ENCODE assay signal across 21 cellular contexts in the genomic region with DNA sequence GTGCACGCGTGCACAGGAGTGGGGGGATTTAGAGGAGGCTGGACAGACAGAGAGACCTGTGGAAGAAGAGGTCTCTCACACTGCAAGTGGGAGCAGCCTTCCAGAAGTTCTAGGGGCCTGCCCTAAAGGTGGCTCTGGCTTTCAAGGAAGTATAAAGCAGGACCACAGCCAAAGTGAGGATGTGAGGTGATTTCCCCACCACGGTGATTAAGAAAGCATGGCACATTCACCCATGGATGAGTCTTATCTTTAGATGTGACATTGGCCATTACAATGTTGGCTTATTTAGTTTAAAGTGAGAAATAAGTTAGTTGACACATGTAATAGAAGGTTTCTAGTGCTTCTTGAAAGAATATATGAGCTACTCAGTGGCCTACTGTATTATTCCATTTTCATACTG.
A peak's percentile ranks its signal among the peaks of the same experiment; 100 is the strongest.
DNase-seq lines count a peak whose midpoint lies in the region; ATAC-seq and TF ChIP-seq lines count a peak whose summit lies in the region.
"Had no signal": no experiment of that assay in that cellular context is flagged by ENCODE, and none has a peak within 500 bp of the region (broad histone marks: within the 10 kb centered on the region; RNA-seq: fewer than 3 reads in every experiment).

No MANE protein-coding gene starts in this region.

- TF ChIP-seq CTCF in natural killer cell (IDR thresholded peaks at IDR 0.05), result no peak
- no peak for TF ChIP-seq CTCF in neural progenitor cell (IDR thresholded peaks at IDR 0.05)

- ATAC-seq in natural killer cell treated with Interleukin-12 subunit alpha and Interleukin-12 subunit beta and Interleukin-15 and Interleukin-18, amount 100 ng/mL, for 72 hours, result peak; percentile 63 to 79
- ATAC-seq in natural killer cell, result no peak
- peak; percentile 66 for ATAC-seq in stimulated activated naive CD8-positive, alpha-beta T cell treated with anti-CD3 and anti-CD28 coated beads, Interleukin-15, amount 100 ng/mL, for 72 hours
- ATAC-seq: HCT116 had no signal

- no peaks in the 10 kb centered on the region for H3K79me2 ChIP-seq in neural progenitor cell (ENCODE audit: low read depth)

- intact Hi-C loops in activated CD4-positive, alpha-beta T cell treated with anti-CD3 and anti-CD28 coated beads, Interleukin-2, amount 10 ng/mL, durations not matched to agents 24 days and 14 days (cut with micrococcal nuclease), result no loop called here
- intact Hi-C loops in natural killer cell (cut with micrococcal nuclease), result no loop called here

- no peak overlapping the region for H3K9ac ChIP-seq in neural progenitor cell
- H3K9ac ChIP-seq: KMS-11 had no signal

- peak overlapping the region; percentile 4 for H3K4me2 ChIP-seq in neural progenitor cell
- H3K4me2 ChIP-seq: KMS-11 had no signal

- no peak overlapping the region for H3K4me3 ChIP-seq in neural progenitor cell

- peaks cover 10% of the 10 kb centered on the region for H3K4me1 ChIP-seq in neural progenitor cell

- H3K27me3 ChIP-seq in neural progenitor cell, result no peaks in the 10 kb centered on the region

- POLR2A ChIA-PET in activated CD4-positive, alpha-beta T cell treated with anti-CD3 and anti-CD28 coated beads, Interleukin-2, amount 10 ng/mL, durations not matched to agents 7 days and 5 days (lab: Charles Lee), result no interaction called here

- no peak overlapping the region for H2AFZ ChIP-seq in neural progenitor cell (replicated peaks)

- DNase-seq in activated CD4-positive, alpha-beta T cell treated with anti-CD3 and anti-CD28 coated beads, Interleukin-2, amount 10 ng/mL, durations not matched to agents 24 days and 14 days, result no peak
- no peak for DNase-seq in activated CD4-positive, alpha-beta T cell treated with anti-CD3 and anti-CD28 coated beads, Interleukin-2, amount 10 ng/mL, durations not matched to agents 7 days and 5 days
- no peak for DNase-seq in natural killer cell treated with Interleukin-12 subunit alpha and Interleukin-12 subunit beta and Interleukin-15 and Interleukin-18, amount 100 ng/mL, for 72 hours (ENCODE audit: low spot score)
- DNase-seq in natural killer cell (no peak), neural progenitor cell (ENCODE audit: low spot score) (no peak), dedifferentiated amniotic fluid mesenchymal stem cell (ENCODE audit: extremely low spot score) (no peak), SKM-1 (lab: John Stamatoyannopoulos, UW; ENCODE audit: unreplicated experiment) (no peak)
- no peak for DNase-seq in stimulated activated naive CD8-positive, alpha-beta T cell treated with anti-CD3 and anti-CD28 coated beads, Interleukin-15, amount 100 ng/mL, for 72 hours
- DNase-seq: Calu3, DMS79 treated with DMSO at 0.1 percent for 48 hours, GF-D8, MM.1S, NCI-H2029 treated with DMSO at 0.1 percent for 48 hours, NCI-H446 treated with DMSO at 0.1 percent for 48 hours, NCI-H526 treated with DMSO at 0.1 percent for 48 hours, Right ventricle myocardium superior, RPMI8226 had no signal

- peak overlapping the region; percentile 35 for H3K27ac Mint-ChIP-seq in activated CD4-positive, alpha-beta T cell treated with anti-CD3 and anti-CD28 coated beads, Interleukin-2, amount 10 ng/mL, durations not matched to agents 24 days and 14 days
- H3K27ac Mint-ChIP-seq in activated CD4-positive, alpha-beta T cell treated with anti-CD3 and anti-CD28 coated beads, Interleukin-2, amount 10 ng/mL, durations not matched to agents 7 days and 5 days, result no peak overlapping the region
- H3K27ac Mint-ChIP-seq in natural killer cell treated with Interleukin-12 subunit alpha and Interleukin-12 subunit beta and Interleukin-15 and Interleukin-18, amount 100 ng/mL, for 72 hours, result peak overlapping the region; percentile 69 to 85
- H3K27ac Mint-ChIP-seq in natural killer cell, result no peak overlapping the region
- no peak overlapping the region for H3K27ac Mint-ChIP-seq in neural progenitor cell
- H3K27ac Mint-ChIP-seq in stimulated activated naive CD8-positive, alpha-beta T cell treated with anti-CD3 and anti-CD28 coated beads, Interleukin-15, amount 100 ng/mL, for 72 hours, result peak overlapping the region in 1 of 2 donors; percentile 15
- H3K27ac Mint-ChIP-seq: IgD-negative memory B cell had no signal

- no peaks in the 10 kb centered on the region for H3K9me3 Mint-ChIP-seq in activated CD4-positive, alpha-beta T cell treated with anti-CD3 and anti-CD28 coated beads, Interleukin-2, amount 10 ng/mL, durations not matched to agents 24 days and 14 days
- H3K9me3 Mint-ChIP-seq in activated CD4-positive, alpha-beta T cell treated with anti-CD3 and anti-CD28 coated beads, Interleukin-2, amount 10 ng/mL, durations not matched to agents 7 days and 5 days, result no peaks in the 10 kb centered on the region
- H3K9me3 Mint-ChIP-seq in natural killer cell treated with Interleukin-12 subunit alpha and Interleukin-12 subunit beta and Interleukin-15 and Interleukin-18, amount 100 ng/mL, for 72 hours, result peaks cover 5% of the 10 kb centered on the region
- H3K9me3 Mint-ChIP-seq in natural killer cell (no peaks in the 10 kb centered on the region), neural progenitor cell (no peaks in the 10 kb centered on the region)
- H3K9me3 Mint-ChIP-seq in stimulated activated naive CD8-positive, alpha-beta T cell treated with anti-CD3 and anti-CD28 coated beads, Interleukin-15, amount 100 ng/mL, for 72 hours, result peaks cover 7 to 8% of the 10 kb centered on the region in 2 donors
- H3K9me3 Mint-ChIP-seq: IgD-negative memory B cell had no signal

- H3K36me3 Mint-ChIP-seq in activated CD4-positive, alpha-beta T cell treated with anti-CD3 and anti-CD28 coated beads, Interleukin-2, amount 10 ng/mL, durations not matched to agents 24 days and 14 days (ENCODE audit: low read depth), result no peaks in the 10 kb centered on the region
- H3K36me3 Mint-ChIP-seq in activated CD4-positive, alpha-beta T cell treated with anti-CD3 and anti-CD28 coated beads, Interleukin-2, amount 10 ng/mL, durations not matched to agents 7 days and 5 days (ENCODE audit: low read depth), result no peaks in the 10 kb centered on the region
- peaks cover 9% of the 10 kb centered on the region for H3K36me3 Mint-ChIP-seq in natural killer cell treated with Interleukin-12 subunit alpha and Interleukin-12 subunit beta and Interleukin-15 and Interleukin-18, amount 100 ng/mL, for 72 hours
- no peaks in the 10 kb centered on the region for H3K36me3 Mint-ChIP-seq in natural killer cell
- no peaks in the 10 kb centered on the region for H3K36me3 Mint-ChIP-seq in neural progenitor cell
- H3K36me3 Mint-ChIP-seq: IgD-negative memory B cell had no signal

- no peaks in the 10 kb centered on the region for H3K9me3 ChIP-seq in neural progenitor cell (ENCODE audit: low read depth)

- no peaks in the 10 kb centered on the region for H3K27me3 Mint-ChIP-seq in activated CD4-positive, alpha-beta T cell treated with anti-CD3 and anti-CD28 coated beads, Interleukin-2, amount 10 ng/mL, durations not matched to agents 24 days and 14 days
- no peaks in the 10 kb centered on the region for H3K27me3 Mint-ChIP-seq in activated CD4-positive, alpha-beta T cell treated with anti-CD3 and anti-CD28 coated beads, Interleukin-2, amount 10 ng/mL, durations not matched to agents 7 days and 5 days
- H3K27me3 Mint-ChIP-seq in natural killer cell treated with Interleukin-12 subunit alpha and Interleukin-12 subunit beta and Interleukin-15 and Interleukin-18, amount 100 ng/mL, for 72 hours, result peaks cover 0 to 3% of the 10 kb centered on the region in 2 donors
- H3K27me3 Mint-ChIP-seq in natural killer cell (ENCODE audit: low read depth in 2 of 2) (no peaks in the 10 kb centered on the region), neural progenitor cell (ENCODE audit: insufficient read depth, low read depth) (peaks cover 2% of the 10 kb centered on the region)
- no peaks in the 10 kb centered on the region for H3K27me3 Mint-ChIP-seq in stimulated activated naive CD8-positive, alpha-beta T cell treated with anti-CD3 and anti-CD28 coated beads, Interleukin-15, amount 100 ng/mL, for 72 hours

- peaks cover 4% of the 10 kb centered on the region for H3F3A ChIP-seq in neural progenitor cell (ENCODE audit: low read depth)

- no peak overlapping the region for H3K27ac ChIP-seq in neural progenitor cell
- H3K27ac ChIP-seq: HL-60, KMS-11 had no signal

- H4K20me1 ChIP-seq in neural progenitor cell (ENCODE audit: low read depth), result no peaks in the 10 kb centered on the region

- CTCF ChIA-PET in activated CD4-positive, alpha-beta T cell treated with anti-CD3 and anti-CD28 coated beads, Interleukin-2, amount 10 ng/mL, durations not matched to agents 7 days and 5 days (lab: Charles Lee), result interaction anchor here (1.2 to 1.8 kb wide), 3 partner anchors 13 to 32 kb away, joined by 3 to 10 read pairs (median 4); no protein-coding TSS in a partner anchor

- peaks cover 33% of the 10 kb centered on the region for H3K4me1 Mint-ChIP-seq in activated CD4-positive, alpha-beta T cell treated with anti-CD3 and anti-CD28 coated beads, Interleukin-2, amount 10 ng/mL, durations not matched to agents 24 days and 14 days
- peaks cover 32% of the 10 kb centered on the region for H3K4me1 Mint-ChIP-seq in activated CD4-positive, alpha-beta T cell treated with anti-CD3 and anti-CD28 coated beads, Interleukin-2, amount 10 ng/mL, durations not matched to agents 7 days and 5 days
- H3K4me1 Mint-ChIP-seq in natural killer cell treated with Interleukin-12 subunit alpha and Interleukin-12 subunit beta and Interleukin-15 and Interleukin-18, amount 100 ng/mL, for 72 hours (ENCODE audit: low read depth in 2 of 2), result peaks cover 14 to 26% of the 10 kb centered on the region in 2 donors
- H3K4me1 Mint-ChIP-seq in natural killer cell, result no peaks in the 10 kb centered on the region
- H3K4me1 Mint-ChIP-seq in neural progenitor cell, result peaks cover 23% of the 10 kb centered on the region
- H3K4me1 Mint-ChIP-seq in stimulated activated naive CD8-positive, alpha-beta T cell treated with anti-CD3 and anti-CD28 coated beads, Interleukin-15, amount 100 ng/mL, for 72 hours, result peaks cover 52% of the 10 kb centered on the region

- no peak overlapping the region for H3K4me3 Mint-ChIP-seq in activated CD4-positive, alpha-beta T cell treated with anti-CD3 and anti-CD28 coated beads, Interleukin-2, amount 10 ng/mL, durations not matched to agents 24 days and 14 days
- no peak overlapping the region for H3K4me3 Mint-ChIP-seq in activated CD4-positive, alpha-beta T cell treated with anti-CD3 and anti-CD28 coated beads, Interleukin-2, amount 10 ng/mL, durations not matched to agents 7 days and 5 days
- H3K4me3 Mint-ChIP-seq in natural killer cell treated with Interleukin-12 subunit alpha and Interleukin-12 subunit beta and Interleukin-15 and Interleukin-18, amount 100 ng/mL, for 72 hours, result peak overlapping the region; percentile 56
- H3K4me3 Mint-ChIP-seq in natural killer cell (no peak overlapping the region), neural progenitor cell (no peak overlapping the region)
- peak overlapping the region in 1 of 2 donors; percentile 21 for H3K4me3 Mint-ChIP-seq in stimulated activated naive CD8-positive, alpha-beta T cell treated with anti-CD3 and anti-CD28 coated beads, Interleukin-15, amount 100 ng/mL, for 72 hours
- H3K4me3 Mint-ChIP-seq: IgD-negative memory B cell had no signal

- no peaks in the 10 kb centered on the region for H3K36me3 ChIP-seq in neural progenitor cell

Comparison
In these comparisons a context has a peak if more than half of its experiments do, and no peak if none do; other contexts are left out.
1. H3K27ac Mint-ChIP-seq: peak in activated CD4-positive, alpha-beta T cell treated with anti-CD3 and anti-CD28 coated beads, Interleukin-2, amount 10 ng/mL, durations not matched to agents 24 days and 14 days (single experiment) and natural killer cell treated with Interleukin-12 subunit alpha and Interleukin-12 subunit beta and Interleukin-15 and Interleukin-18, amount 100 ng/mL, for 72 hours (2 of 2); none in activated CD4-positive, alpha-beta T cell treated with anti-CD3 and anti-CD28 coated beads, Interleukin-2, amount 10 ng/mL, durations not matched to agents 7 days and 5 days (single experiment), natural killer cell (0 of 2) and neural progenitor cell (single experiment).
2. ATAC-seq: peak in natural killer cell treated with Interleukin-12 subunit alpha and Interleukin-12 subunit beta and Interleukin-15 and Interleukin-18, amount 100 ng/mL, for 72 hours (2 of 2) and stimulated activated naive CD8-positive, alpha-beta T cell treated with anti-CD3 and anti-CD28 coated beads, Interleukin-15, amount 100 ng/mL, for 72 hours (single experiment); none in natural killer cell (0 of 3).